ENCODE assay signal across 33 cellular contexts in genomic region chr18:68962623-68963022, GRCh38.
"Had no signal": no experiment of that assay in that cellular context is flagged by ENCODE, and none has a peak within 500 bp of the region (broad histone marks: within the 10 kb centered on the region; RNA-seq: fewer than 3 reads in every experiment).

No MANE protein-coding gene starts in this region.

- H3K27me3 Mint-ChIP-seq: activated CD8-positive, alpha-beta T cell treated with anti-CD3 and anti-CD28 coated beads for 36 hours; activated naive CD8-positive, alpha-beta T cell treated with anti-CD3 and anti-CD28 coated beads for 36 hours; activated T-helper 17 cell treated with anti-CD3 and anti-CD28 coated beads, Interleukin-2, amount 50 U/mL, for 72 hours had no signal

- H3K9me3 Mint-ChIP-seq: activated CD8-positive, alpha-beta T cell treated with anti-CD3 and anti-CD28 coated beads for 36 hours; activated naive CD8-positive, alpha-beta T cell treated with anti-CD3 and anti-CD28 coated beads for 36 hours; activated T-cell treated with anti-CD3 and anti-CD28 coated beads, Interleukin-2, amount 50 U/mL, for 72 hours had no signal

- H3K27ac ChIP-seq: breast epithelium, Peyer's patch, WERI-Rb-1 had no signal

- H3K9me3 ChIP-seq: breast epithelium, MG63, Peyer's patch had no signal

- DNase-seq: activated CD4-positive, alpha-beta T cell treated with anti-CD3 and anti-CD28 coated beads for 1 hour; activated CD4-positive, alpha-beta T cell treated with anti-CD3 and anti-CD28 coated beads for 48 hours; activated CD4-positive, alpha-beta T cell treated with anti-CD3 and anti-CD28 coated beads, Interleukin-2, amount 50 U/mL, for 4 hours; activated CD4-positive, CD25-positive, alpha-beta regulatory T cell; activated CD8-positive, alpha-beta T cell treated with anti-CD3 and anti-CD28 coated beads for 36 hours; activated effector memory CD4-positive, alpha-beta T cell treated with anti-CD3 and anti-CD28 coated beads, Interleukin-2, amount 50 U/mL, for 16 hours; activated naive CD4-positive, alpha-beta T cell; activated naive CD4-positive, alpha-beta T cell treated with anti-CD3 and anti-CD28 coated beads, Interleukin-2, amount 50 U/mL, for 16 hours; activated naive CD8-positive, alpha-beta T cell treated with anti-CD3 and anti-CD28 coated beads for 36 hours; activated T-cell treated with anti-CD3 and anti-CD28 coated beads, Interleukin-2, amount 50 U/mL, for 1 hour; activated T-cell treated with anti-CD3 and anti-CD28 coated beads, Interleukin-2, amount 50 U/mL, for 72 hours; amniotic stem cell; aorta; caudate nucleus; cerebellar nuclear complex; Karpas-422; KBM-7; MG63; NCI-H1048; NCI-H1105 treated with DMSO at 0.1 percent for 48 hours; NCI-H1436; NCI-H1694; NCI-H1930; NCI-H2081 treated with DMSO at 0.1 percent for 48 hours; NCI-H345; Peyer's patch; RPMI8226; SIG-M5; T1000; WERI-Rb-1 had no signal

- H3K4me3 ChIP-seq: breast epithelium, MG63, Peyer's patch had no signal

- H3K36me3 Mint-ChIP-seq: activated naive CD8-positive, alpha-beta T cell treated with anti-CD3 and anti-CD28 coated beads for 36 hours had no signal

- H3K4me1 Mint-ChIP-seq: activated naive CD8-positive, alpha-beta T cell treated with anti-CD3 and anti-CD28 coated beads for 36 hours; activated T-helper 17 cell treated with anti-CD3 and anti-CD28 coated beads, Interleukin-2, amount 50 U/mL, for 72 hours had no signal

- H3K36me3 ChIP-seq: breast epithelium, MG63, Peyer's patch, WERI-Rb-1 had no signal

- H3K27ac Mint-ChIP-seq: activated CD8-positive, alpha-beta T cell treated with anti-CD3 and anti-CD28 coated beads for 36 hours; activated naive CD8-positive, alpha-beta T cell treated with anti-CD3 and anti-CD28 coated beads for 36 hours; activated T-cell treated with anti-CD3 and anti-CD28 coated beads, Interleukin-2, amount 50 U/mL, for 72 hours; activated T-helper 17 cell treated with anti-CD3 and anti-CD28 coated beads, Interleukin-2, amount 50 U/mL, for 72 hours had no signal

- H3K27me3 ChIP-seq: breast epithelium, MG63, Peyer's patch had no signal

- ATAC-seq: activated CD8-positive, alpha-beta T cell treated with anti-CD3 and anti-CD28 coated beads for 36 hours; activated T-cell treated with anti-CD3 and anti-CD28 coated beads, Interleukin-2, amount 50 U/mL, for 72 hours; activated T-helper 17 cell treated with anti-CD3 and anti-CD28 coated beads, Interleukin-2, amount 50 U/mL, for 72 hours; Right ventricle myocardium inferior had no signal

- H3K4me1 ChIP-seq: breast epithelium, Peyer's patch had no signal

- H3K4me3 Mint-ChIP-seq: activated CD8-positive, alpha-beta T cell treated with anti-CD3 and anti-CD28 coated beads for 36 hours; activated naive CD8-positive, alpha-beta T cell treated with anti-CD3 and anti-CD28 coated beads for 36 hours; activated T-cell treated with anti-CD3 and anti-CD28 coated beads, Interleukin-2, amount 50 U/mL, for 72 hours; activated T-helper 17 cell treated with anti-CD3 and anti-CD28 coated beads, Interleukin-2, amount 50 U/mL, for 72 hours had no signal
